Comparison of ENCODE assay signal across 8 cellular contexts in the genomic region with DNA sequence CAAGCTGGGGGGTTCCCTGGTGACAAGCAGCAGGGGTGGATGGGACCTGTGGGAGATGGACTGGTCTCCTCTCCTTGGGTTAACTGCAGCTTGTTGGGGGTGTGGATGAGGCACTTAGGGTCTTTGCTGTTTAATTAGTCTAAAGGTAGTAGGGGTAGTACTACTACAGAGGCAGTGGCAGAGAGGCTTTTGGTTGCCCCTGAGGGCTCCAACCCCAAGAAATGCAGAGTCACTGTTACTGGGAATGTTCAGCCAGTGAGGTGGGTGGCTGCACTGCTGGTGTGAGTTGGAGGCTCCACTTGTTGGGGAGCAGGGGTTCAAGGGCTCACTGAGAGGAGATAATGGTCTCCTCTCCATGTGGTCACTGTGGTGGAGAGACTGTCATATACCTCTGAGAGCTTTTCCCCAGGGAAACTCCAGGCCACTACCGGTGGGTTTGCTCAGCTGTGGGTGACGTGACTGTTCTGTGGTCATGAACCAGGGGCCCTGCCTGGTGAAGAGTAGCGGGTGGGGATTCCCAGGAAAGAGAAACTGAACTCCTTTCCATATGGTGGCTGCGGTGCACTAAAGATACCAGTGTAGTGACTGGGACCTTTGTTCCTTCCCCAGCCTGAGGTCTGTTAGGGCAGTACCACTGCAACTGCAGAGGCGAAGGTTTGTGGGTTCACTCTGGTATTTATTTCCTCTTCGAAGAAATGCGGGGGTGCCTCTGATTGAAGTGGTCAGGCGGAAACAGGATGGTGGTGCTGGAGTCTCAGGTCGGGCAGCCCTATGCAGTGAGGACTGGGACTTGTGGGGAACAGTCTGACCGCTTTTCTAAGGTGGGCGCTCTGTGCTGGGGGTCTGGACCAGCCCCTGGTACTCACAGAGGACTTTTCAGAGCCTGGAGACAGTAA.
DNase-seq lines count a peak whose midpoint lies in the region; ATAC-seq lines count a peak whose summit lies in the region.

No MANE protein-coding gene starts in this region.

- peak; percentile 91 for DNase-seq in activated CD4-positive, alpha-beta T cell treated with anti-CD3 and anti-CD28 coated beads for 48 hours
- DNase-seq in memory B cell (ENCODE audit: low spot score in 2 of 2): peak; percentile 27 to 43
- DNase-seq in NCI-H2196 treated with DMSO at 0.1 percent for 48 hours (lab: John Stamatoyannopoulos, UW; ENCODE audit: unreplicated experiment): no peak
- no peak for DNase-seq in COLO829 (ENCODE audit: low spot score)
- no peak for DNase-seq in NCI-H510A treated with DMSO at 0.1 percent for 48 hours (lab: John Stamatoyannopoulos, UW)
- no peak for DNase-seq in NCI-H446 (lab: John Stamatoyannopoulos, UW)

- H3K4me3 Mint-ChIP-seq in memory B cell: peak overlapping the region; percentile 59

- peaks cover 15% of the 10 kb centered on the region for H3K4me1 Mint-ChIP-seq in memory B cell

- peaks cover 3% of the 10 kb centered on the region for H3K36me3 Mint-ChIP-seq in memory B cell

- ATAC-seq in GM19328 (IDR thresholded peaks at IDR 0.05; ENCODE audit: unreplicated experiment): peak; percentile 83
- ATAC-seq in HG03280 (IDR thresholded peaks at IDR 0.05; ENCODE audit: unreplicated experiment): peak; percentile 75
- ATAC-seq in memory B cell (ENCODE audit: low read depth): peak; percentile 85

- peak overlapping the region; percentile 36 for H3K27ac Mint-ChIP-seq in memory B cell

- peaks cover 3% of the 10 kb centered on the region for H3K9me3 Mint-ChIP-seq in memory B cell

- no peaks in the 10 kb centered on the region for H3K27me3 Mint-ChIP-seq in memory B cell

Comparison
In these comparisons a context has a peak if more than half of its experiments do, and no peak if none do; other contexts are left out.
1. DNase-seq: peak in activated CD4-positive, alpha-beta T cell treated with anti-CD3 and anti-CD28 coated beads for 48 hours (single experiment) and memory B cell (2 of 2); none in NCI-H2196 treated with DMSO at 0.1 percent for 48 hours (single experiment), COLO829 (single experiment), NCI-H510A treated with DMSO at 0.1 percent for 48 hours (single experiment) and NCI-H446 (0 of 2).
2. Peak in every context shown above with its lines, with median percentiles within 50 percentile points of each other: ATAC-seq.